ENCODE assay signal across 15 cellular contexts in the genomic region with DNA sequence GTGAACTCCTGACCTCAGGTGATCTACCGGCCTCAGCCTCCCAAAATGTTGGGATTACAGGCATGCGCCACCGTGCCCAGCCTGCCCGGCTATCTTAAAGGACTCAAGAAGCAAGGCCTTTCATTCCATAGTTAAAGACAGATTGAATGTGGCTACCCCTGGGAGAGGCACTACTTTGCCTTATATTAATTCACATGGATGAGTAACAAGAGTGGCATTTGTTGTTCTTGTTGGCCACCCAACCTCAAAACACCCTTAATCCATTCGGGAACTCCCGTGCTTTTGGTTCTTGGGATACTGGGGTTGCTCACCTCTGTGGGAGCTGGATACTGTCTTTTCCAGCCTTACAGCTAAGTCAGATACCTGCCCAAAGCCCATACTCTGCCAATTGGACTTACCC. TPM values are rescaled to one million over a fixed set of nuclear protein-coding genes. Genes with fewer than 3 reads are reported as not detected.
A peak's percentile ranks its signal among the peaks of the same experiment; 100 is the strongest.
DNase-seq lines count a peak whose midpoint lies in the region; ATAC-seq and TF ChIP-seq lines count a peak whose summit lies in the region.
"Had no signal": no experiment of that assay in that cellular context is flagged by ENCODE, and none has a peak within 500 bp of the region (broad histone marks: within the 10 kb centered on the region; RNA-seq: fewer than 3 reads in every experiment).

No MANE protein-coding gene starts in this region.

- H3K4me1 ChIP-seq in PC-3 (ENCODE audit: insufficient read depth, low read length) (no peaks in the 10 kb centered on the region), mammary epithelial cell (ENCODE audit: insufficient read depth, low read length) (peaks cover 3% of the 10 kb centered on the region)
- H3K4me1 ChIP-seq: BE2C had no signal

- H3K27me3 ChIP-seq in PC-3 (ENCODE audit: low read length) (no peaks in the 10 kb centered on the region), mammary epithelial cell (ENCODE audit: insufficient read depth, low read length) (no peaks in the 10 kb centered on the region)
- H3K27me3 ChIP-seq: BE2C had no signal

- H3K9me3 ChIP-seq in PC-3 (ENCODE audit: low read length) (no peaks in the 10 kb centered on the region), mammary epithelial cell (replicated peaks; ENCODE audit: insufficient read depth, low read length) (no peaks in the 10 kb centered on the region)
- H3K9me3 ChIP-seq: BE2C, SK-N-SH had no signal

- H3F3A ChIP-seq in PC-3 (ENCODE audit: low read length, unreplicated experiment): no peaks in the 10 kb centered on the region

- H2AFZ ChIP-seq in PC-3 (ENCODE audit: low read length): no peak overlapping the region
- H2AFZ ChIP-seq in mammary epithelial cell (ENCODE audit: low read depth, low read length): no peak overlapping the region

- POLR2A ChIA-PET in PC-3 (lab: Charles Lee; ENCODE audit: unreplicated experiment): no interaction called here

- in situ Hi-C loops in mammary epithelial cell (cut with MboI; ENCODE audit: low sequenced_read_pairs in 2 of 2): no loop called here

- no peaks in the 10 kb centered on the region for H3K9me2 ChIP-seq in PC-3 (replicated peaks; ENCODE audit: low read length)
- H3K9me2 ChIP-seq: SK-N-SH had no signal

- 92% methylated on average over 4 of the region's 6 CpGs for WGBS in mammary epithelial cell (ENCODE audit: low coverage, missing lambda C conversion rate)

- DNase-seq in HCEC 1CT (peak; percentile 6), PC-3 (peak; percentile 4), mammary epithelial cell (peak; percentile 32), renal cortical epithelial cell (ENCODE audit: low read depth) (peak; percentile 87), NCI-H1436 treated with DMSO at 0.1 percent for 48 hours (lab: John Stamatoyannopoulos, UW) (no peak), HPDE6-E6E7 (ENCODE audit: extremely low spot score) (no peak), NCI-H2196 (lab: John Stamatoyannopoulos, UW; ENCODE audit: unreplicated experiment) (no peak)
- DNase-seq: BE2C; CD4-positive, alpha-beta memory T cell; DND-41; H9; NCI-H1092; NCI-H1694 treated with DMSO at 0.1 percent for 48 hours; SK-N-SH had no signal

- intact Hi-C loops in PC-3 (cut with micrococcal nuclease) (no loop called here), mammary epithelial cell (cut with micrococcal nuclease) (no loop called here)

- H3K9ac ChIP-seq in PC-3 (ENCODE audit: low read length) (no peak overlapping the region), mammary epithelial cell (ENCODE audit: insufficient read depth, low read length) (no peak overlapping the region)
- H3K9ac ChIP-seq: SK-N-SH had no signal

- no peaks in the 10 kb centered on the region for H3K36me3 ChIP-seq in PC-3 (ENCODE audit: low read depth, low read length)
- H3K36me3 ChIP-seq in mammary epithelial cell (ENCODE audit: insufficient read depth, low read length): no peaks in the 10 kb centered on the region
- H3K36me3 ChIP-seq: BE2C had no signal

- H3K27ac ChIP-seq in PC-3 (ENCODE audit: low read length) (no peak overlapping the region), mammary epithelial cell (ENCODE audit: insufficient read depth, low read depth, low read length) (no peak overlapping the region)

- ATAC-seq in PC-3 (no peak), GM18502 (IDR thresholded peaks at IDR 0.05; ENCODE audit: poor library complexity, unreplicated experiment) (no peak)

- H3K4me2 ChIP-seq in PC-3 (ENCODE audit: low read length) (no peak overlapping the region), mammary epithelial cell (ENCODE audit: insufficient read depth, low read depth, low read length) (no peak overlapping the region)
- H3K4me2 ChIP-seq: SK-N-SH had no signal

- H3K4me3 ChIP-seq in PC-3 (ENCODE audit: low read length) (no peak overlapping the region), mammary epithelial cell (replicated peaks in 1 of 3; ENCODE audit: insufficient read depth in 1 of 3, low read depth in 2 of 3, low read length in 3 of 3) (no peak overlapping the region)

- no TSS peak for BruUV-seq in PC-3 (replicated peaks; lab: Mats Ljungman, UMichigan)
- no TSS peak for BruUV-seq in mammary epithelial cell (replicated peaks; lab: Mats Ljungman, UMichigan)

- no peaks in the 10 kb centered on the region for H3K79me2 ChIP-seq in PC-3 (ENCODE audit: low read length)
- H3K79me2 ChIP-seq in mammary epithelial cell (ENCODE audit: insufficient read depth, low read length): no peaks in the 10 kb centered on the region

- no peak for TF ChIP-seq CTCF in PC-3 (conservative IDR thresholded peaks at IDR 0.05; ENCODE audit: low read depth, low read length)
- TF ChIP-seq CTCF in mammary epithelial cell (conservative IDR thresholded peaks at IDR 0.05 in 1 of 2, IDR thresholded peaks at IDR 0.05 in 1 of 2; ENCODE audit: extremely low read depth in 1 of 2, insufficient read depth in 1 of 2, low read depth in 1 of 2, low read length in 2 of 2): no peak

- H4K20me1 ChIP-seq in PC-3 (ENCODE audit: low read length) (no peaks in the 10 kb centered on the region), mammary epithelial cell (ENCODE audit: insufficient read depth, low read length) (no peaks in the 10 kb centered on the region)

- dilution Hi-C loops in mammary epithelial cell (cut with HindIII; ENCODE audit: low sequenced_read_pairs): no loop called here

- CTCF ChIA-PET in PC-3 (lab: Charles Lee) (no interaction called here), mammary epithelial cell (lab: Charles Lee; ENCODE audit: low non-redundant PET) (no interaction called here)

RNA-seq across cellular contexts. Expression of a gene that starts 34.4 kb away (rescaled TPM):
- total RNA-seq in PC-3 (2014; rRNA removed) (17.7 and 18.9 TPM in 2 replicates), mammary epithelial cell (1 to 10 TPM; 4.0 to 8.1 TPM), renal cortical epithelial cell (77.4 and 145 TPM in 2 replicates)
- polyA plus RNA-seq in mammary epithelial cell: 4.6 TPM
- polyA minus RNA-seq in mammary epithelial cell: 17.4 TPM

Comparison
In these comparisons a context has a peak if more than half of its experiments do, and no peak if none do; other contexts are left out.
1. DNase-seq: peak in HCEC 1CT (single experiment), PC-3 (single experiment), mammary epithelial cell (single experiment) and renal cortical epithelial cell (single experiment); none in NCI-H1436 treated with DMSO at 0.1 percent for 48 hours (single experiment), HPDE6-E6E7 (single experiment) and NCI-H2196 (single experiment).